In the genomic region with DNA sequence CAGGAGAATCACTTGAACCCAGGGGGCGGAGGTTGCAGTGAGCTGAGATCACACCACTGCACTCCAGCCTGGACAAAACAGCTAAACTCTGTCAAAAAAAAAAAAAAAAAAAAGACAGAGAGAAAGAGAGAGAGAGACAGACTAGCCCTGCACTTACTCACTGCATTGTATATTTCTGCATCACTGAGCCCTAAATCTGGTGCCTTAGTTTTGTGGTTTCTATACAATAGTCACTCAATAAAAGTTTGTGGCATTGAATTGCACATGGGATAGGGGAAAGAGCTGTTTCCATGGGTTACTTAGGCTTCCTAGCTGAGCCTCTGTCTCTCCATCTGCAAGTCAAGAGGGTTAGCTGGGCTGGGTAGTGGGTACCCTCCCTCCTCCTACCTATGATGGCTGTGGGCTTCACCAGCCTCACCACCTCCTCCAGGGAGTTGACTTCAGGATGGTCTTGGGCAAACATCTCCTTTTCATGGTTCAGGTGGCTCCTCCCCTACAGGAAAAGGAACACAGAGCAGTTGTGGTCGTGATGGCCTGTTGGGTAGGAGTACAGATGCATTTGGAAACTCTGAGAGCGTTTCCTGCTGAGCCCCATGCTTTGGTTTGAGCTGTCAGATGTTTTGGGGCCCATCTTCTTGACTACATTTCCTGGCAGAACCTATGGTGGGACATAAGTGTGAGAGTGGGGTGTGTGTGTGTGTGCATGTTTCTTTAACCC, we compare ENCODE assay signal across 21 cellular contexts.
DNase-seq lines count a peak whose midpoint lies in the region; ATAC-seq and TF ChIP-seq lines count a peak whose summit lies in the region.
"Had no signal": no experiment of that assay in that cellular context is flagged by ENCODE, and none has a peak within 500 bp of the region (broad histone marks: within the 10 kb centered on the region; RNA-seq: fewer than 3 reads in every experiment).

No MANE protein-coding gene starts in this region.

- no peak for DNase-seq in CD8-positive, alpha-beta T cell
- DNase-seq in GF-D8 (lab: John Stamatoyannopoulos, UW) (peak; percentile 4), Kasumi-1 (lab: John Stamatoyannopoulos, UW) (peak; percentile 83 to 86), NAMALWA (ENCODE audit: low spot score) (no peak), coronary artery (ENCODE audit: low spot score) (no peak), thyroid gland (no peak)
- DNase-seq: activated effector memory CD4-positive, alpha-beta T cell treated with Interleukin-2 at 50 U/mL for 16 hours; body of pancreas; hippocampal formation; MG63; NCI-H187; NCI-H226; stimulated activated CD4-positive, alpha-beta T cell treated with anti-CD3 and anti-CD28 coated beads, Interleukin-4, amount 100 ng/mL, for 4 hours; T1000; testis had no signal

- H3K36me3 ChIP-seq in CD8-positive, alpha-beta T cell (ENCODE audit: insufficient read depth, low read length) = no peaks in the 10 kb centered on the region
- H3K36me3 ChIP-seq in thyroid gland = no peaks in the 10 kb centered on the region
- H3K36me3 ChIP-seq: MG63 had no signal

- no peak overlapping the region for H3K4me3 ChIP-seq in CD8-positive, alpha-beta T cell (ENCODE audit: low read depth, low read length)
- H3K4me3 ChIP-seq in coronary artery = no peak overlapping the region
- no peak overlapping the region for H3K4me3 ChIP-seq in thyroid gland (replicated peaks in 1 of 3)
- H3K4me3 ChIP-seq: body of pancreas, MG63, SK-N-MC, testis had no signal

- TF ChIP-seq CTCF in CD8-positive, alpha-beta T cell (IDR thresholded peaks at IDR 0.05) = no peak
- TF ChIP-seq CTCF in coronary artery (IDR thresholded peaks at IDR 0.05) (no peak), thyroid gland (IDR thresholded peaks at IDR 0.05) (no peak)

- WGBS in thyroid gland, 2 donors = 78 to 94% methylated on average over 2 to 3 of the region's 3 CpGs

- no peaks in the 10 kb centered on the region for H3K27me3 ChIP-seq in CD8-positive, alpha-beta T cell (ENCODE audit: insufficient read depth, low read length)
- no peaks in the 10 kb centered on the region for H3K27me3 ChIP-seq in thyroid gland
- H3K27me3 ChIP-seq: body of pancreas, MG63, testis had no signal

- TF ChIP-seq POLR2A in thyroid gland (IDR thresholded peaks at IDR 0.05) = no peak

- no peaks in the 10 kb centered on the region for H3K9me3 ChIP-seq in CD8-positive, alpha-beta T cell (ENCODE audit: low read length)
- H3K9me3 ChIP-seq in thyroid gland = no peaks in the 10 kb centered on the region
- H3K9me3 ChIP-seq: body of pancreas, MG63, testis had no signal

- no peaks in the 10 kb centered on the region for H3K9me3 Mint-ChIP-seq in CD8-positive, alpha-beta T cell
- H3K9me3 Mint-ChIP-seq in activated naive CD8-positive, alpha-beta T cell (ENCODE audit: low read depth) = no peaks in the 10 kb centered on the region
- H3K9me3 Mint-ChIP-seq: memory B cell, nephron had no signal

- H3K27me3 Mint-ChIP-seq in CD8-positive, alpha-beta T cell (ENCODE audit: low read depth) = no peaks in the 10 kb centered on the region
- no peaks in the 10 kb centered on the region for H3K27me3 Mint-ChIP-seq in activated naive CD8-positive, alpha-beta T cell
- H3K27me3 Mint-ChIP-seq: B cell, memory B cell had no signal

- H3K36me3 Mint-ChIP-seq in CD8-positive, alpha-beta T cell = no peaks in the 10 kb centered on the region
- peaks cover 3% of the 10 kb centered on the region for H3K36me3 Mint-ChIP-seq in activated naive CD8-positive, alpha-beta T cell
- H3K36me3 Mint-ChIP-seq: memory B cell had no signal

- POLR2A ChIA-PET in CD8-positive, alpha-beta T cell (lab: Charles Lee) = no interaction called here

- H3K4me3 Mint-ChIP-seq in CD8-positive, alpha-beta T cell = no peak overlapping the region
- no peak overlapping the region for H3K4me3 Mint-ChIP-seq in activated naive CD8-positive, alpha-beta T cell
- H3K4me3 Mint-ChIP-seq: B cell, memory B cell, nephron had no signal

- CTCF ChIA-PET in CD8-positive, alpha-beta T cell (lab: Charles Lee) = interaction anchor here (1.7 to 2.4 kb wide), 2 partner anchors 8 to 9 kb away, joined by 4 to 10 read pairs; no protein-coding TSS in a partner anchor

- H3K4me1 ChIP-seq in CD8-positive, alpha-beta T cell (ENCODE audit: insufficient read depth, low read length) = no peaks in the 10 kb centered on the region
- H3K4me1 ChIP-seq in thyroid gland = peaks cover 0 to 4% of the 10 kb centered on the region in 2 donors
- H3K4me1 ChIP-seq: body of pancreas, testis had no signal

- H3K27ac Mint-ChIP-seq in CD8-positive, alpha-beta T cell = peak overlapping the region; percentile 5
- H3K27ac Mint-ChIP-seq in activated naive CD8-positive, alpha-beta T cell = peak overlapping the region; percentile 51
- H3K27ac Mint-ChIP-seq: B cell, memory B cell, nephron had no signal

- H3K4me1 Mint-ChIP-seq in CD8-positive, alpha-beta T cell (ENCODE audit: low read depth) = peaks cover 4% of the 10 kb centered on the region
- peaks cover 16% of the 10 kb centered on the region for H3K4me1 Mint-ChIP-seq in activated naive CD8-positive, alpha-beta T cell (ENCODE audit: low read depth)
- H3K4me1 Mint-ChIP-seq: B cell, memory B cell had no signal

- no peak for ATAC-seq in CD8-positive, alpha-beta T cell
- ATAC-seq: body of pancreas, Panc1 had no signal

- H3K27ac ChIP-seq in CD8-positive, alpha-beta T cell (ENCODE audit: low read depth, low read length) = no peak overlapping the region
- H3K27ac ChIP-seq in coronary artery (no peak overlapping the region), thyroid gland (no peak overlapping the region)
- H3K27ac ChIP-seq: body of pancreas, SK-N-MC, testis had no signal

- intact Hi-C loops in CD8-positive, alpha-beta T cell (cut with DNase I, micrococcal nuclease) = no loop called here
- intact Hi-C loops in thyroid gland (cut with DNase I) = no loop called here

Comparison
In these comparisons a context has a peak if more than half of its experiments do, and no peak if none do; other contexts are left out.
1. DNase-seq: peak in GF-D8 (single experiment) and Kasumi-1 (2 of 2); none in CD8-positive, alpha-beta T cell (0 of 7), NAMALWA (single experiment), coronary artery (single experiment) and thyroid gland (0 of 2).